In the genomic region with DNA sequence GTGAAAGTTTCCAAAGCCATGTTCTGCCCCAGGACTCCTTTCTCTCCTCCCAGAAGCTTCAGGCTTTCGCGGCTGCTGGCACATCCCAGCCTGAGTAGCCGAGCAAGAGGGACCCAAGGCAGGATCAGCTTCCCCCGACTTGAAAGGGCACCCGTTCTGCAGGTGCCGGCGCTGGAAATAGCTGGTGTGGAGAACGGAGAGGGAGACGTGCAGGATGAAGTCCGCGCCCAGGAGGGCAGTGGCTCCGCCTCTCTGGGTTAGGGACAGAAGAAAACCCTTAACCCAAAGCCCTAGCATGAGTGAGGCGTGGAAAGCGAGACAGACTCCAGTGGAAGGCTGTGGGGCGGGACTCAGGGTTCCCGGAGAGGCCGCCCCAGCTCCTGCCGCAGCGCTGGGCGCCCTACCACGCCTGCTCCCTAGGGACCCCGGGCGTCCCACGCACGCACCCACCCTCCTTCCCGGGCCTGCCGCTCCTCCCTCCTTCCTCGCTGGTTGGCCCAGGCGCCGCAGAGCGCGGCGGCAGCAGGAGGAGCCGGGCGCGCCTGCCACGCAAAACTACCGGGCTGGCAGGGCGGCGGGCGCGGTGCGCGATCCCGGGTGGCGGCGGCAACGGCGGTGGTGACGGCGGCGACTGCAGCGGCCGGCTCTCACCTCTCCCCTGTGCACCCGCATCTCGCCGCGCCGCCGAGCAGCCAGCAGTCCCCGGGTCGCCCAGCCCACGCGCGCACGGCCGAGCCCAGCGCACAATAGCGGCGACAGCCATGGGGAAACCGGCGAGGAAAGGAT, we compare ENCODE assay signal across 8 cellular contexts. TPM values are rescaled to one million over a fixed set of nuclear protein-coding genes. Genes with fewer than 3 reads are reported as not detected.
DNase-seq lines count a peak whose midpoint lies in the region; ATAC-seq and TF ChIP-seq lines count a peak whose summit lies in the region.

A gene (plus strand): TSS at position 550 of the 786 bp plus-strand sequence. CDS start 212 bp downstream, at position 762.

- DNase-seq in A172 (ENCODE audit: low spot score) (peak; percentile 30), GM13977 (ENCODE audit: low spot score) (peak; percentile 83), NCI-H1694 (lab: John Stamatoyannopoulos, UW) (peak; percentile 41), fibroblast of peridontal ligament (ENCODE audit: extremely low read depth) (peak; percentile 67)
- peak; percentile 18 for DNase-seq in activated CD8-positive, alpha-beta memory T cell treated with anti-CD3 and anti-CD28 coated beads, Interleukin-2, amount 50 U/mL, for 4 hours
- DNase-seq in natural killer cell treated with Interleukin-12 subunit alpha and Interleukin-12 subunit beta and Interleukin-15 and Interleukin-18, amount 100 ng/mL, for 72 hours (ENCODE audit: low spot score): no peak

- H3K27ac ChIP-seq in urinary bladder (ENCODE audit: low read depth): peak within 1 kb of the TSS; percentile 61

- no peaks in the 10 kb centered on the region for H3K36me3 ChIP-seq in urinary bladder (ENCODE audit: insufficient read depth)

- peak; percentile 82 for ATAC-seq in HG02642 (IDR thresholded peaks at IDR 0.05; ENCODE audit: poor library complexity, unreplicated experiment)
- ATAC-seq in natural killer cell treated with Interleukin-12 subunit alpha and Interleukin-12 subunit beta and Interleukin-15 and Interleukin-18, amount 100 ng/mL, for 72 hours: peak; percentile 52 to 61

- peaks cover 39 to 48% of the 10 kb centered on the region in 2 donors for H3K27me3 Mint-ChIP-seq in natural killer cell treated with Interleukin-12 subunit alpha and Interleukin-12 subunit beta and Interleukin-15 and Interleukin-18, amount 100 ng/mL, for 72 hours

- in situ Hi-C loops in GM13977 (cut with MboI; ENCODE audit: low pct_unique_long_range_greater_than_20kb, low sequenced_read_pairs, unreplicated experiment): no loop called here

- H3K4me3 ChIP-seq in urinary bladder (ENCODE audit: low read depth, low read length): peak within 1 kb of the TSS; percentile 87

- H3K27ac Mint-ChIP-seq in natural killer cell treated with Interleukin-12 subunit alpha and Interleukin-12 subunit beta and Interleukin-15 and Interleukin-18, amount 100 ng/mL, for 72 hours: no peak within 1 kb of the TSS

- peaks cover 13% of the 10 kb centered on the region in 2 donors for H3K4me1 Mint-ChIP-seq in natural killer cell treated with Interleukin-12 subunit alpha and Interleukin-12 subunit beta and Interleukin-15 and Interleukin-18, amount 100 ng/mL, for 72 hours (ENCODE audit: low read depth in 2 of 2)

- H3K4me3 Mint-ChIP-seq in natural killer cell treated with Interleukin-12 subunit alpha and Interleukin-12 subunit beta and Interleukin-15 and Interleukin-18, amount 100 ng/mL, for 72 hours: peak within 1 kb of the TSS; percentile 41

- no peaks in the 10 kb centered on the region for H3K9me3 Mint-ChIP-seq in natural killer cell treated with Interleukin-12 subunit alpha and Interleukin-12 subunit beta and Interleukin-15 and Interleukin-18, amount 100 ng/mL, for 72 hours

- WGBS in urinary bladder: under 1% methylated on average over 72 of the region's 72 CpGs

- H3K4me1 ChIP-seq in urinary bladder (ENCODE audit: insufficient read depth): no peaks in the 10 kb centered on the region

- no peak for TF ChIP-seq CTCF in GM13977 (IDR thresholded peaks at IDR 0.05; ENCODE audit: extremely low read depth, insufficient read depth, missing control alignments)

- H3K36me3 Mint-ChIP-seq in natural killer cell treated with Interleukin-12 subunit alpha and Interleukin-12 subunit beta and Interleukin-15 and Interleukin-18, amount 100 ng/mL, for 72 hours: no peaks in the 10 kb centered on the region

RNA-seq across cellular contexts. Expression of the gene that starts here (rescaled TPM):
- total RNA-seq in A172 (2014; rRNA removed; shearing (Covaris generic)): 1.7 TPM in 2 replicates
- total RNA-seq in natural killer cell treated with Interleukin-12 subunit alpha and Interleukin-12 subunit beta and Interleukin-15 and Interleukin-18, amount 100 ng/mL, for 72 hours: under 1 TPM in 1 of 2 donors, not detected in 1; 0.14 TPM
- total RNA-seq in urinary bladder: 6.9 TPM
- polyA plus RNA-seq in urinary bladder: 7.0 TPM

Comparison
In these comparisons a context has a peak if more than half of its experiments do, and no peak if none do; other contexts are left out.
1. Peak in ATAC-seq in natural killer cell treated with Interleukin-12 subunit alpha and Interleukin-12 subunit beta and Interleukin-15 and Interleukin-18, amount 100 ng/mL, for 72 hours; RNA of the gene not detected or under 1 TPM.